Comparison of ENCODE assay signal across 8 cellular contexts in genomic region chr16:47037396-47037745, GRCh38.
DNase-seq lines count a peak whose midpoint lies in the region; ATAC-seq and TF ChIP-seq lines count a peak whose summit lies in the region.

No MANE protein-coding gene starts in this region.

- POLR2A ChIA-PET in activated CD4-positive, alpha-beta memory T cell treated with anti-CD3 and anti-CD28 coated beads, Interleukin-2, amount 10 ng/mL, durations not matched to agents 7 days and 5 days (lab: Charles Lee), result interaction anchor here (1.0 to 2.3 kb wide), 5 partner anchors 27 to 105 kb away, joined by 3 to 20 read pairs (median 4); partner anchors contain the start of genes DNAJA2 and NETO2

- H3K4me2 ChIP-seq in BLaER1, result peak overlapping the region; percentile 95

- peak; percentile 28 for DNase-seq in activated CD4-positive, alpha-beta memory T cell treated with anti-CD3 and anti-CD28 coated beads, Interleukin-2, amount 10 ng/mL, durations not matched to agents 7 days and 5 days
- DNase-seq in fibroblast of peridontal ligament (ENCODE audit: extremely low read depth), result peak; percentile 2
- DNase-seq in omental fat pad (ENCODE audit: low spot score), result peak; percentile 24
- DNase-seq in foreskin melanocyte, result no peak
- no peak for DNase-seq in D341Med (ENCODE audit: low spot score)

- peak overlapping the region; percentile 80 for H3K4me3 ChIP-seq in BLaER1

- no peaks in the 10 kb centered on the region for H4K20me1 ChIP-seq in BLaER1

- H3K27ac Mint-ChIP-seq in activated CD4-positive, alpha-beta memory T cell treated with anti-CD3 and anti-CD28 coated beads, Interleukin-2, amount 10 ng/mL, durations not matched to agents 7 days and 5 days, result no peak overlapping the region

- peak overlapping the region; percentile 65 for H3K4me3 Mint-ChIP-seq in activated CD4-positive, alpha-beta memory T cell treated with anti-CD3 and anti-CD28 coated beads, Interleukin-2, amount 10 ng/mL, durations not matched to agents 7 days and 5 days

- TF ChIP-seq CTCF in omental fat pad (IDR thresholded peaks at IDR 0.05), result no peak

- peaks cover 38% of the 10 kb centered on the region for H3K4me1 ChIP-seq in BLaER1

- peak; percentile 38 for ATAC-seq in GM19455 (IDR thresholded peaks at IDR 0.05; ENCODE audit: unreplicated experiment)
- peak; percentile 26 for ATAC-seq in HG03520 (IDR thresholded peaks at IDR 0.05; ENCODE audit: unreplicated experiment)
- peak; percentile 49 for ATAC-seq in omental fat pad (ENCODE audit: low FRiP score)

- H3K27ac ChIP-seq in BLaER1, result peak overlapping the region; percentile 75

- H3K27me3 Mint-ChIP-seq in activated CD4-positive, alpha-beta memory T cell treated with anti-CD3 and anti-CD28 coated beads, Interleukin-2, amount 10 ng/mL, durations not matched to agents 7 days and 5 days, result peaks cover 12% of the 10 kb centered on the region

- peaks cover 6% of the 10 kb centered on the region for H3K4me1 Mint-ChIP-seq in activated CD4-positive, alpha-beta memory T cell treated with anti-CD3 and anti-CD28 coated beads, Interleukin-2, amount 10 ng/mL, durations not matched to agents 7 days and 5 days

- no peaks in the 10 kb centered on the region for H3K9me3 ChIP-seq in BLaER1

- H3K36me3 Mint-ChIP-seq in activated CD4-positive, alpha-beta memory T cell treated with anti-CD3 and anti-CD28 coated beads, Interleukin-2, amount 10 ng/mL, durations not matched to agents 7 days and 5 days (ENCODE audit: low read depth), result no peaks in the 10 kb centered on the region

- no peaks in the 10 kb centered on the region for H3K9me3 Mint-ChIP-seq in activated CD4-positive, alpha-beta memory T cell treated with anti-CD3 and anti-CD28 coated beads, Interleukin-2, amount 10 ng/mL, durations not matched to agents 7 days and 5 days

- no peaks in the 10 kb centered on the region for H3K36me3 ChIP-seq in BLaER1

- 0 out of 2 replicates have a peak, but pooled peaks cover 4% of the 10 kb centered on the region for H3K27me3 ChIP-seq in BLaER1

- H3K9ac ChIP-seq in BLaER1, result peak overlapping the region; percentile 83

- CTCF ChIA-PET in activated CD4-positive, alpha-beta memory T cell treated with anti-CD3 and anti-CD28 coated beads, Interleukin-2, amount 10 ng/mL, durations not matched to agents 7 days and 5 days (lab: Charles Lee), result interaction anchor here (0.5 to 4.0 kb wide), 49 partner anchors 8 to 1593 kb away, joined by 3 to 65 read pairs (median 4); partner anchors contain the start of genes DNAJA2, ITFG1, NETO2 and PHKB

Comparison
In these comparisons a context has a peak if more than half of its experiments do, and no peak if none do; other contexts are left out.
1. DNase-seq: peak in activated CD4-positive, alpha-beta memory T cell treated with anti-CD3 and anti-CD28 coated beads, Interleukin-2, amount 10 ng/mL, durations not matched to agents 7 days and 5 days (single experiment), fibroblast of peridontal ligament (single experiment) and omental fat pad (single experiment); none in foreskin melanocyte (single experiment) and D341Med (single experiment).
2. Peak in every context shown above with its lines, with median percentiles within 50 percentile points of each other: ATAC-seq.